ENCODE assay signal across 13 cellular contexts in the genomic region with DNA sequence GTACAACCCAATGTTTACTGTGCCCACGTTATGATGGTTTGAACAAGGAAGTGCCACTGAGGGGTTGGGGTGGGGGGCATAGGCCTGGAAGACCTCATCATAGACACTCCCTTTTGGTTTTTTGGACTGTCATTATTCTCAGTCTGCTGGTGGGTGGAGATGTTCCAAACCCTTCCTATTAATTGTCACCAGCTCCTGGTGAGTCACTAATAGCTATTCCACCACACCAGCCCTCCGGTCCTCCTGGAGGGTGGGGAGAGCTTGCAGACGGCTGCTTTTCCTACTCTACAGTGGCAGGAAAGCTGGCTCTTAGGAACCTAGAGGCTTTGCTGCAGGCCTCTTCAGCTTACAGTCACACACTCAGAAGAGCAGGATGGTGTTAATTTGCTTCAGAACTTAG. TPM values are rescaled to one million over a fixed set of nuclear protein-coding genes. Genes with fewer than 3 reads are reported as not detected.
DNase-seq lines count a peak whose midpoint lies in the region; TF ChIP-seq lines count a peak whose summit lies in the region.
"Had no signal": no experiment of that assay in that cellular context is flagged by ENCODE, and none has a peak within 500 bp of the region (broad histone marks: within the 10 kb centered on the region; RNA-seq: fewer than 3 reads in every experiment).

No MANE protein-coding gene starts in this region.

- no peaks in the 10 kb centered on the region for H3K9me3 Mint-ChIP-seq in Caco-2 (ENCODE audit: unreplicated experiment)
- H3K9me3 Mint-ChIP-seq: effector memory CD8-positive, alpha-beta T cell; neural progenitor cell had no signal

- peak; percentile 70 for DNase-seq in CD1c-positive myeloid dendritic cell (ENCODE audit: extremely low spot score)
- DNase-seq in HT-29 (ENCODE audit: low spot score), result peak; percentile 26
- DNase-seq in cardiac fibroblast (ENCODE audit: low read depth in 2 of 2), result peak; percentile 18 to 20
- peak; percentile 64 for DNase-seq in myocyte (ENCODE audit: low read depth)
- DNase-seq in midbrain (lab: John Stamatoyannopoulos, UW), result no peak
- no peak for DNase-seq in Caco-2
- DNase-seq in tibial artery, result no peak
- DNase-seq: activated B cell treated with CpG ODN at 0.5 μM for 24 hours; activated T-cell treated with anti-CD3 and anti-CD28 coated beads, Interleukin-2, amount 50 U/mL, for 72 hours; effector memory CD8-positive, alpha-beta T cell; NCI-H1694 treated with DMSO at 0.1 percent for 48 hours; SJCRH30 had no signal

- no peaks in the 10 kb centered on the region for H3K36me3 Mint-ChIP-seq in Caco-2 (ENCODE audit: insufficient read depth, unreplicated experiment)
- H3K36me3 Mint-ChIP-seq: neural progenitor cell had no signal

- TF ChIP-seq CTCF in cardiac fibroblast (IDR thresholded peaks at IDR 0.05; ENCODE audit: low read depth, low read length) (no peak), Caco-2 (IDR thresholded peaks at IDR 0.05; ENCODE audit: insufficient read depth in 1 of 2, low read depth in 1 of 2, low read length in 1 of 2, severe bottlenecking in 1 of 2, unreplicated experiment in 1 of 2) (no peak), tibial artery (IDR thresholded peaks at IDR 0.05) (no peak)

- H3K36me3 ChIP-seq in Caco-2 (ENCODE audit: control insufficient read depth, insufficient read depth, low read length) (no peaks in the 10 kb centered on the region), tibial artery (no peaks in the 10 kb centered on the region)
- H3K36me3 ChIP-seq: neural progenitor cell, SJCRH30 had no signal

- no TSS peak for BruUV-seq in Caco-2 (replicated peaks; lab: Mats Ljungman, UMichigan)

- H3K27me3 Mint-ChIP-seq in Caco-2 (ENCODE audit: insufficient read depth, unreplicated experiment), result no peaks in the 10 kb centered on the region
- H3K27me3 Mint-ChIP-seq: activated B cell treated with CpG ODN at 0.5 μM for 24 hours had no signal

- no peak overlapping the region for H3K27ac Mint-ChIP-seq in Caco-2 (ENCODE audit: unreplicated experiment)
- H3K27ac Mint-ChIP-seq: activated B cell treated with CpG ODN at 0.5 μM for 24 hours; activated T-cell treated with anti-CD3 and anti-CD28 coated beads, Interleukin-2, amount 50 U/mL, for 72 hours; effector memory CD8-positive, alpha-beta T cell; neural progenitor cell had no signal

- H3K4me1 ChIP-seq in Caco-2 (no peaks in the 10 kb centered on the region), tibial artery (peaks cover 0 to 6% (median 4%) of the 10 kb centered on the region in 4 donors)
- H3K4me1 ChIP-seq: neural progenitor cell, SJCRH30 had no signal

- CTCF ChIA-PET in Caco-2 (lab: Charles Lee), result no interaction called here

- H3K9me3 ChIP-seq in Caco-2 (no peaks in the 10 kb centered on the region), tibial artery (no peaks in the 10 kb centered on the region)
- H3K9me3 ChIP-seq: SJCRH30 had no signal

- H3K27me3 ChIP-seq in Caco-2 (replicated peaks; ENCODE audit: control insufficient read depth, insufficient read depth, low read length), result no peaks in the 10 kb centered on the region
- no peaks in the 10 kb centered on the region for H3K27me3 ChIP-seq in tibial artery
- H3K27me3 ChIP-seq: neural progenitor cell, SJCRH30 had no signal

- H3K27ac ChIP-seq in tibial artery, result no peak overlapping the region
- H3K27ac ChIP-seq: neural progenitor cell, SJCRH30 had no signal

- POLR2A ChIA-PET in Caco-2 (lab: Charles Lee), result no interaction called here

- H3K4me3 ChIP-seq in cardiac fibroblast (replicated peaks in 1 of 2; ENCODE audit: low read depth in 2 of 2, low read length in 2 of 2) (no peak overlapping the region), Caco-2 (ENCODE audit: low read depth, low read length) (no peak overlapping the region), tibial artery (no peak overlapping the region)
- H3K4me3 ChIP-seq: neural progenitor cell, SJCRH30 had no signal

- H3K4me3 Mint-ChIP-seq in Caco-2 (ENCODE audit: unreplicated experiment), result no peak overlapping the region
- H3K4me3 Mint-ChIP-seq: activated B cell treated with CpG ODN at 0.5 μM for 24 hours; effector memory CD8-positive, alpha-beta T cell; neural progenitor cell had no signal

- intact Hi-C loops in Caco-2 (cut with micrococcal nuclease; ENCODE audit: unreplicated experiment) (no loop called here), tibial artery (cut with DNase I; ENCODE audit: low total_unique reads) (loop anchor here (5.0 kb wide), 1 partner anchor 188 kb away; no protein-coding TSS in a partner anchor)

- no peaks in the 10 kb centered on the region for H3K4me1 Mint-ChIP-seq in Caco-2 (ENCODE audit: low read depth, unreplicated experiment)

RNA-seq across cellular contexts. Expression of a gene that starts 9.0 kb away (rescaled TPM):
- total RNA-seq in HT-29 (2014; rRNA removed; shearing (Covaris generic)), result 186 and 190 TPM in 2 replicates
- total RNA-seq in myocyte, result 161 and 231 TPM in 2 replicates
- polyA plus RNA-seq in myocyte (2012), result 245 TPM
- total RNA-seq in Caco-2 (2022), result 178 TPM in 2 replicates

RNA-seq across cellular contexts. Expression of a gene that starts 38.2 kb away (rescaled TPM):
- 58.0 and 63.5 TPM in 2 replicates for total RNA-seq in HT-29 (2014; rRNA removed; shearing (Covaris generic))
- 10.6 and 16.1 TPM in 2 replicates for total RNA-seq in myocyte
- polyA plus RNA-seq in myocyte (2012), result 33.0 TPM
- 47.7 and 47.9 TPM in 2 replicates for total RNA-seq in Caco-2 (2022)

RNA-seq across cellular contexts. Expression of a gene that starts 56.7 kb away (rescaled TPM):
- 289 and 305 TPM in 2 replicates for total RNA-seq in HT-29 (2014; rRNA removed; shearing (Covaris generic))
- total RNA-seq in myocyte (398 and 566 TPM in 2 replicates), Caco-2 (2022) (229 and 266 TPM in 2 replicates)
- polyA plus RNA-seq in myocyte (2012), result 207 TPM

Comparison
In these comparisons a context has a peak if more than half of its experiments do, and no peak if none do; other contexts are left out.
1. DNase-seq: peak in CD1c-positive myeloid dendritic cell (single experiment), HT-29 (single experiment), cardiac fibroblast (2 of 2) and myocyte (single experiment); none in midbrain (single experiment), Caco-2 (0 of 2) and tibial artery (0 of 2).